16 cellular contexts compared by ENCODE assay signal in the genomic region with DNA sequence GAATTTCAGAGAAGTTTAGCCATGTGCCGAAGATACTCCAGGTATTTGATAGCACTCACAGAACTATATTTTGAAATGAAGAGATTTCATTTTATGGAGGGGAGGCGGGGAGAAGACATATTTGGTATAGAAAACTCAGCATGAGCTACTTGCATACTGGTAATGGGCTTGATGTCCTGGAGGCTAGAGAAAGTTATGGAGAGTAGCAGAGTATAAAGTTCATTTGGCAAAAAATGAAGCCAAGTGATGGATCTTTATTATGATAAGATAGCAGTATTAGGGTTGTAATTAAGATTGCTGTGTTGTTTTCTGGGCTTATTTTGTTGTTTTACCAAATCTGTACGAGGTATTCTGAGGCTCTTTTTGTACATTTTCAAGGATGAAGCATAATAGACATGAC.
"Had no signal": no experiment of that assay in that cellular context is flagged by ENCODE, and none has a peak within 500 bp of the region (broad histone marks: within the 10 kb centered on the region; RNA-seq: fewer than 3 reads in every experiment).

No MANE protein-coding gene starts in this region.

- H3K4me1 Mint-ChIP-seq: activated naive CD4-positive, alpha-beta T cell treated with anti-CD3 and anti-CD28 coated beads, Interleukin-2, amount 50 U/mL, for 24 hours had no signal

- ATAC-seq: activated CD8-positive, alpha-beta T cell treated with anti-CD3 and anti-CD28 coated beads for 36 hours; activated T-cell treated with anti-CD3 and anti-CD28 coated beads, Interleukin-2, amount 50 U/mL, for 4 hours had no signal

- H3K36me3 ChIP-seq: adrenal gland, colonic mucosa, sigmoid colon, tibial nerve, uterus had no signal

- H3K4me3 ChIP-seq: adrenal gland, colonic mucosa, psoas muscle, sigmoid colon, tibial nerve, uterus had no signal

- H3K27ac ChIP-seq: colonic mucosa, psoas muscle, sigmoid colon, tibial nerve, uterus had no signal

- H3K27ac Mint-ChIP-seq: activated B cell treated with CpG ODN at 0.5 μM for 24 hours; activated CD8-positive, alpha-beta T cell treated with anti-CD3 and anti-CD28 coated beads for 36 hours; activated naive CD4-positive, alpha-beta T cell treated with anti-CD3 and anti-CD28 coated beads, Interleukin-2, amount 50 U/mL, for 24 hours; T-helper 2 cell treated with Interferon-gamma antibody and Interleukin-4, amounts not matched to agents 5 μg/mL and 100 μg/mL, for 36 hours had no signal

- H3K27me3 Mint-ChIP-seq: activated B cell treated with CpG ODN at 0.5 μM for 24 hours; activated CD8-positive, alpha-beta T cell treated with anti-CD3 and anti-CD28 coated beads for 36 hours; activated naive CD4-positive, alpha-beta T cell treated with anti-CD3 and anti-CD28 coated beads, Interleukin-2, amount 50 U/mL, for 24 hours had no signal

- H3K4me1 ChIP-seq: colonic mucosa, tibial nerve, uterus had no signal

- H3K4me3 Mint-ChIP-seq: activated B cell treated with CpG ODN at 0.5 μM for 24 hours; activated CD8-positive, alpha-beta T cell treated with anti-CD3 and anti-CD28 coated beads for 36 hours; activated naive CD4-positive, alpha-beta T cell treated with anti-CD3 and anti-CD28 coated beads, Interleukin-2, amount 50 U/mL, for 24 hours; activated T-cell treated with anti-CD3 and anti-CD28 coated beads, Interleukin-2, amount 50 U/mL, for 4 hours; T-helper 2 cell treated with Interferon-gamma antibody and Interleukin-4, amounts not matched to agents 5 μg/mL and 100 μg/mL, for 36 hours had no signal

- H3K9me3 Mint-ChIP-seq: activated B cell treated with CpG ODN at 0.5 μM for 24 hours; activated CD8-positive, alpha-beta T cell treated with anti-CD3 and anti-CD28 coated beads for 36 hours; activated naive CD4-positive, alpha-beta T cell treated with anti-CD3 and anti-CD28 coated beads, Interleukin-2, amount 50 U/mL, for 24 hours; activated T-cell treated with anti-CD3 and anti-CD28 coated beads, Interleukin-2, amount 50 U/mL, for 4 hours; T-helper 2 cell treated with Interferon-gamma antibody and Interleukin-4, amounts not matched to agents 5 μg/mL and 100 μg/mL, for 36 hours had no signal

- H3K9me3 ChIP-seq: adrenal gland, colonic mucosa, psoas muscle, sigmoid colon, tibial nerve, uterus had no signal

- H3K27me3 ChIP-seq: adrenal gland, colonic mucosa, sigmoid colon, tibial nerve, uterus had no signal

- DNase-seq: activated B cell treated with CpG ODN at 0.5 μM for 24 hours; activated CD4-positive, alpha-beta T cell treated with anti-CD3 and anti-CD28 coated beads for 48 hours; activated CD8-positive, alpha-beta T cell treated with anti-CD3 and anti-CD28 coated beads for 36 hours; activated effector memory CD4-positive, alpha-beta T cell treated with Interleukin-2 at 50 U/mL for 16 hours; activated T-cell treated with anti-CD3 and anti-CD28 coated beads, Interleukin-2, amount 50 U/mL, for 4 hours; colonic mucosa; kidney; psoas muscle; sigmoid colon; stimulated activated CD4-positive, alpha-beta T cell treated with anti-CD3 and anti-CD28 coated beads, Interleukin-2, amount 100 ng/mL, for 48 hours; substantia nigra; uterus had no signal
